Comparison of ENCODE assay signal across 16 cellular contexts in the genomic region with DNA sequence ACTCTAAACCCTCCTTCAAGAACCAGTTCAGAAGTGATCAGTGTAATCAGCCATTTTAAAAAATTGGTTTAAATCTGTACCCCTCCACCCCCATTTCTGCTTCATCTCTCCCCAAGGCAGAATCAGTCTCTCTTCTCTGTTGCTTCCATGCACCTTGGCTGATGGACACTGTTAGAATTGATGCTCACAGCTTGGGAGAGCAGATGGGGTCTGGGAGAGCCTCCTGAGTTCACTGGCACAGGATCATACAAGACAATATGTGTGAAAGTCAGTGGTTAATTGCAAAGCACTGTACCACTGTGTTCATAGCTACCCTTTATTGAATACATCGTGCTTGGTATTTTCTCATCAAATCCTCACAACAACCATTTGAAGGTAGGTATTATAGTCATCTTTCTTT.
A peak's percentile ranks its signal among the peaks of the same experiment; 100 is the strongest.
DNase-seq lines count a peak whose midpoint lies in the region; ATAC-seq, FAIRE-seq and TF ChIP-seq lines count a peak whose summit lies in the region.
"Had no signal": no experiment of that assay in that cellular context is flagged by ENCODE, and none has a peak within 500 bp of the region (broad histone marks: within the 10 kb centered on the region; RNA-seq: fewer than 3 reads in every experiment).

No MANE protein-coding gene starts in this region.

- TF ChIP-seq EP300 in A549 (IDR thresholded peaks at IDR 0.05) = no peak

- ATAC-seq in A549 (no peak), GM23338 (no peak), GM19397 (IDR thresholded peaks at IDR 0.05; ENCODE audit: unreplicated experiment) (no peak), HG03135 (IDR thresholded peaks at IDR 0.05; ENCODE audit: unreplicated experiment) (no peak)

- no peak for TF ChIP-seq RAD21 in A549 (conservative IDR thresholded peaks at IDR 0.05 in 1 of 2, IDR thresholded peaks at IDR 0.05 in 1 of 2)

- DNase-seq in A549 (ENCODE audit: low read depth in 1 of 2, low spot score in 1 of 2) = no peak
- DNase-seq in GM23338 (ENCODE audit: low spot score) = no peak
- no peak for DNase-seq in ascending aorta (ENCODE audit: low spot score in 2 of 2)
- no peak for DNase-seq in OCI-M2 (lab: John Stamatoyannopoulos, UW; ENCODE audit: unreplicated experiment)
- DNase-seq: CD8-positive, alpha-beta memory T cell; DMS79 treated with DMSO at 0.1 percent for 48 hours; NCI-H1105; NCI-H2081 treated with DMSO at 0.1 percent for 48 hours; NCI-H524 treated with DMSO at 0.1 percent for 48 hours; SHP77 had no signal

- H3K4me2 ChIP-seq in A549 (peak overlapping the region; percentile 50), GM23338 (0 out of 2 replicates have a peak overlapping the region, but pooled peaks have one; percentile 65)

- H3K79me2 ChIP-seq in GM23338 (replicated peaks; ENCODE audit: insufficient read depth) = peaks cover 98% of the 10 kb centered on the region

- H3K36me3 Mint-ChIP-seq in GM23338 (ENCODE audit: low read depth) = no peaks in the 10 kb centered on the region
- H3K36me3 Mint-ChIP-seq: CD8-positive, alpha-beta memory T cell had no signal

- no peaks in the 10 kb centered on the region for H3K9me2 ChIP-seq in GM23338 (ENCODE audit: insufficient read depth)

- H3K27me3 ChIP-seq in GM23338 (ENCODE audit: insufficient read depth) = no peaks in the 10 kb centered on the region
- no peaks in the 10 kb centered on the region for H3K27me3 ChIP-seq in ascending aorta
- H3K27me3 ChIP-seq in iPS-20b (ENCODE audit: insufficient read depth, low read length) = no peaks in the 10 kb centered on the region

- CTCF ChIA-PET in A549 (lab: Yijun Ruan, JAX) = interaction anchor here (1.3 to 3.0 kb wide), 4 partner anchors 9 to 240 kb away, joined by 3 to 11 read pairs (median 3); no protein-coding TSS in a partner anchor

- no peaks in the 10 kb centered on the region; the same call in 1 of the 2 replicates for H4K20me1 ChIP-seq in GM23338 (replicated peaks; ENCODE audit: insufficient read depth)

- TF ChIP-seq POLR2A in A549 (IDR thresholded peaks at IDR 0.05; ENCODE audit: low read length) = no peak

- H2AFZ ChIP-seq in GM23338 = no peak overlapping the region
- H2AFZ ChIP-seq: GM23248 had no signal

- H3K9me3 ChIP-seq in A549 = no peaks in the 10 kb centered on the region
- no peaks in the 10 kb centered on the region for H3K9me3 ChIP-seq in ascending aorta
- no peaks in the 10 kb centered on the region for H3K9me3 ChIP-seq in iPS-20b (ENCODE audit: insufficient read depth, low read depth, low read length)

- H3K4me1 ChIP-seq in A549 (peaks cover 85% of the 10 kb centered on the region), GM23338 (ENCODE audit: insufficient read depth) (peaks cover 60% of the 10 kb centered on the region), ascending aorta (peaks cover 3 to 29% of the 10 kb centered on the region in 2 donors), iPS-20b (ENCODE audit: insufficient read depth, low read length) (peaks cover 48% of the 10 kb centered on the region)

- H3K4me1 Mint-ChIP-seq in GM23338 = peaks cover 87% of the 10 kb centered on the region
- H3K4me1 Mint-ChIP-seq: CD8-positive, alpha-beta memory T cell had no signal

- H3K27ac ChIP-seq in A549 = peak overlapping the region; percentile 49 to 51; a peak in 4 of 6 replicates
- H3K27ac ChIP-seq in GM23338 (ENCODE audit: low read depth) = no peak overlapping the region
- peak overlapping the region; percentile 69 to 73 for H3K27ac ChIP-seq in ascending aorta
- H3K27ac ChIP-seq in iPS-20b (ENCODE audit: low read length) = peak overlapping the region; percentile 39
- H3K27ac ChIP-seq: GM23248, SK-N-MC had no signal

- 93% methylated on average over 1 of the region's 1 CpG for WGBS in A549 (ENCODE audit: missing lambda C conversion rate)

- FAIRE-seq in A549 (lab: Jason Lieb, UNC) = no peak
- FAIRE-seq: D721Med had no signal

- H3K27me3 Mint-ChIP-seq in GM23338 (ENCODE audit: insufficient read depth, low read depth, poor library complexity) = peaks cover 4% of the 10 kb centered on the region

- H3K4me3 Mint-ChIP-seq in GM23338 = no peak overlapping the region; the same call in 2 of the 3 replicates
- H3K4me3 Mint-ChIP-seq: CD8-positive, alpha-beta memory T cell had no signal

- TF ChIP-seq CTCF in A549 (IDR thresholded peaks at IDR 0.05) (no peak), GM23338 (conservative IDR thresholded peaks at IDR 0.05; ENCODE audit: low read depth in 2 of 2) (no peak), ascending aorta (IDR thresholded peaks at IDR 0.05) (no peak)

- H3K36me3 ChIP-seq in GM23338 (ENCODE audit: insufficient read depth) (no peaks in the 10 kb centered on the region), ascending aorta (no peaks in the 10 kb centered on the region), iPS-20b (ENCODE audit: insufficient read depth, low read depth, low read length) (no peaks in the 10 kb centered on the region)

- H3K9me3 Mint-ChIP-seq in GM23338 = no peaks in the 10 kb centered on the region
- H3K9me3 Mint-ChIP-seq: CD8-positive, alpha-beta memory T cell had no signal

- no peak overlapping the region for H3K9ac ChIP-seq in iPS-20b (ENCODE audit: low read depth, low read length)
- H3K9ac ChIP-seq: GM23248 had no signal

- no peak overlapping the region for H3K4me3 ChIP-seq in A549
- no peak overlapping the region for H3K4me3 ChIP-seq in GM23338
- peak overlapping the region in 1 of 2 donors; percentile 46 for H3K4me3 ChIP-seq in ascending aorta
- H3K4me3 ChIP-seq in iPS-20b (ENCODE audit: low read length) = no peak overlapping the region
- H3K4me3 ChIP-seq: GM23248 had no signal

- POLR2A ChIA-PET in A549 (lab: Yijun Ruan, JAX) = no interaction called here

- intact Hi-C loops in ascending aorta (cut with DNase I) = loop anchor here (2.0 to 10.0 kb wide), 3 partner anchors 140 to 330 kb away; a partner anchor contains a TSS

- H3K27ac Mint-ChIP-seq in GM23338 = peak overlapping the region; percentile 65; the same call in 1 of the 2 replicates
- H3K27ac Mint-ChIP-seq: CD8-positive, alpha-beta memory T cell had no signal

- H3F3A ChIP-seq in GM23338 (replicated peaks; ENCODE audit: low read depth) = no peaks in the 10 kb centered on the region

TF ChIP-seq in A549, 52 proteins besides CTCF, POLR2A, EP300 and RAD21:
- TF ChIP-seq, protein P1, sequence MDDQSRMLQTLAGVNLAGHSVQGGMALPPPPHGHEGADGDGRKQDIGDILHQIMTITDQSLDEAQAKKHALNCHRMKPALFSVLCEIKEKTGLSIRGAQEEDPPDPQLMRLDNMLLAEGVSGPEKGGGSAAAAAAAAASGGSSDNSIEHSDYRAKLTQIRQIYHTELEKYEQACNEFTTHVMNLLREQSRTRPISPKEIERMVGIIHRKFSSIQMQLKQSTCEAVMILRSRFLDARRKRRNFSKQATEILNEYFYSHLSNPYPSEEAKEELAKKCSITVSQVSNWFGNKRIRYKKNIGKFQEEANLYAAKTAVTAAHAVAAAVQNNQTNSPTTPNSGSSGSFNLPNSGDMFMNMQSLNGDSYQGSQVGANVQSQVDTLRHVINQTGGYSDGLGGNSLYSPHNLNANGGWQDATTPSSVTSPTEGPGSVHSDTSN (IDR thresholded peaks at IDR 0.05) = no peak
- TF ChIP-seq CBX8 (IDR thresholded peaks at IDR 0.05) = no peak
- TF ChIP-seq, protein P2, sequence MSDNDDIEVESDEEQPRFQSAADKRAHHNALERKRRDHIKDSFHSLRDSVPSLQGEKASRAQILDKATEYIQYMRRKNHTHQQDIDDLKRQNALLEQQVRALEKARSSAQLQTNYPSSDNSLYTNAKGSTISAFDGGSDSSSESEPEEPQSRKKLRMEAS (IDR thresholded peaks at IDR 0.05) = no peak
- TF ChIP-seq HEYL (CRISPR knock-in tag; IDR thresholded peaks at IDR 0.05) = no peak
- no peak for TF ChIP-seq FOSB (CRISPR knock-in tag; IDR thresholded peaks at IDR 0.05)
- TF ChIP-seq ZSCAN20 (CRISPR knock-in tag; IDR thresholded peaks at IDR 0.05) = no peak
- TF ChIP-seq JUN (IDR thresholded peaks at IDR 0.05) = no peak

TF ChIP-seq in GM23338, 12 proteins besides CTCF, POLR2A, EP300 and RAD21 (continues in another document):
- TF ChIP-seq JUNB (IDR thresholded peaks at IDR 0.05; ENCODE audit: unreplicated experiment) (no peak), NANOG (IDR thresholded peaks at IDR 0.05; ENCODE audit: borderline replicate concordance) (no peak)
